23 cellular contexts compared by ENCODE assay signal in genomic region chr11:3745161-3745560, GRCh38. TPM values are rescaled to one million over a fixed set of nuclear protein-coding genes. Genes with fewer than 3 reads are reported as not detected.
DNase-seq lines count a peak whose midpoint lies in the region; ATAC-seq and TF ChIP-seq lines count a peak whose summit lies in the region.
"Had no signal": no experiment of that assay in that cellular context is flagged by ENCODE, and none has a peak within 500 bp of the region (broad histone marks: within the 10 kb centered on the region; RNA-seq: fewer than 3 reads in every experiment).

No MANE protein-coding gene starts in this region.

- no peak overlapping the region for H3K4me2 ChIP-seq in trophoblast cell (ENCODE audit: low read length)
- H3K4me2 ChIP-seq: GM23338 had no signal

- H3K36me3 ChIP-seq in trophoblast cell (ENCODE audit: control insufficient read depth in 1 of 2, insufficient read depth in 2 of 2, low read length in 2 of 2): peaks cover 22 to 23% of the 10 kb centered on the region in 2 experiments

- H2BK120ac ChIP-seq in trophoblast cell (ENCODE audit: insufficient read depth, low read length, poor library complexity): no peak overlapping the region

- no peak overlapping the region for H4K12ac ChIP-seq in trophoblast cell (ENCODE audit: low read depth, low read length)

- H2AK5ac ChIP-seq in trophoblast cell (ENCODE audit: low read length): no peak overlapping the region

- no peak overlapping the region for H3K4me3 ChIP-seq in trophoblast cell (ENCODE audit: low read depth, low read length)
- H3K4me3 ChIP-seq: coronary artery, GM23338, heart left ventricle, lung, thoracic aorta had no signal

- TF ChIP-seq CTCF in VCaP (conservative IDR thresholded peaks at IDR 0.05): no peak

- H3K23ac ChIP-seq in trophoblast cell (ENCODE audit: low read length): no peak overlapping the region

- H3K4ac ChIP-seq in trophoblast cell (ENCODE audit: low read depth, low read length): no peak overlapping the region

- H3K9ac ChIP-seq in trophoblast cell (ENCODE audit: low read length): no peak overlapping the region

- H3K79me2 ChIP-seq in trophoblast cell (ENCODE audit: control insufficient read depth, insufficient read depth, low read length, poor library complexity): peaks cover 2% of the 10 kb centered on the region

- H2BK12ac ChIP-seq in trophoblast cell (ENCODE audit: low read length): no peak overlapping the region

- H4K91ac ChIP-seq in trophoblast cell (ENCODE audit: low read depth, low read length): no peak overlapping the region

- ATAC-seq in HG03378 (IDR thresholded peaks at IDR 0.05; ENCODE audit: unreplicated experiment): no peak
- ATAC-seq: GM23338; heart left ventricle; right cardiac atrium; Right ventricle myocardium inferior; stimulated activated memory B cell treated with anti-CD40 and anti-IgM and Interleukin-4, amounts not matched to agents 10 μg/mL and 1 μg/mL and 100 μg/mL, for 72 hours; T-cell; WTC11 had no signal

- H3K27ac ChIP-seq in VCaP: peak overlapping the region; percentile 68
- peak overlapping the region; percentile 88 for H3K27ac ChIP-seq in trophoblast cell (ENCODE audit: low read depth, low read length)
- H3K27ac ChIP-seq: coronary artery, heart left ventricle, thoracic aorta had no signal

- no peaks in the 10 kb centered on the region for H3K9me3 ChIP-seq in trophoblast cell (ENCODE audit: insufficient read depth, low read depth, low read length)
- H3K9me3 ChIP-seq: heart left ventricle, thoracic aorta had no signal

- H3K79me1 ChIP-seq in trophoblast cell (ENCODE audit: low read length): peaks cover 2% of the 10 kb centered on the region

- H2BK5ac ChIP-seq in trophoblast cell (ENCODE audit: low read depth, low read length, poor library complexity): no peak overlapping the region

- DNase-seq in DMS79 treated with DMSO at 0.1 percent for 48 hours (lab: John Stamatoyannopoulos, UW) (peak; percentile 3), NCI-H2029 treated with DMSO at 0.1 percent for 48 hours (lab: John Stamatoyannopoulos, UW) (peak; percentile 67), trophoblast cell (peak; percentile 18 to 93), Ammon's horn (ENCODE audit: low spot score) (no peak)
- DNase-seq in stimulated activated CD8-positive, alpha-beta memory T cell treated with anti-CD3 and anti-CD28 coated beads, Interleukin-4, amount 100 ng/mL, for 48 hours: no peak
- DNase-seq: activated CD4-positive, alpha-beta memory T cell treated with anti-CD3 and anti-CD28 coated beads for 36 hours; activated T-cell treated with anti-CD3 and anti-CD28 coated beads, Interleukin-2, amount 50 U/mL, for 1 hour; GF-D8; heart left ventricle; NCI-H1436; NCI-H226; nucleus accumbens; right cardiac atrium; T-cell had no signal

- H3K27me3 ChIP-seq in trophoblast cell (ENCODE audit: insufficient read depth, low read length): no peaks in the 10 kb centered on the region
- H3K27me3 ChIP-seq: heart left ventricle had no signal

- H3K18ac ChIP-seq in trophoblast cell (ENCODE audit: low read length): no peak overlapping the region

- WGBS in trophoblast cell (ENCODE audit: extremely low coverage, insufficient coverage, insufficient read length): 92% methylated on average over 1 of the region's 5 CpGs

- no peak overlapping the region for H3K14ac ChIP-seq in trophoblast cell (ENCODE audit: low read length)

- H3K4me1 ChIP-seq in trophoblast cell (ENCODE audit: control insufficient read depth in 1 of 2, insufficient read depth in 2 of 2, low read length in 2 of 2): peaks cover 0 to 7% of the 10 kb centered on the region in 2 experiments

- no peak overlapping the region for H2AFZ ChIP-seq in trophoblast cell (ENCODE audit: insufficient read depth, low read length, poor library complexity)
- H2AFZ ChIP-seq: GM23338 had no signal

- no peak overlapping the region for H4K8ac ChIP-seq in trophoblast cell (ENCODE audit: low read depth, low read length)

RNA-seq across cellular contexts. Expression of gene NUP98, which starts 52.2 kb away (rescaled TPM):
- 75.8 and 77.4 TPM in 2 replicates for polyA plus RNA-seq in trophoblast cell (2013)

Comparison
In these comparisons a context has a peak if more than half of its experiments do, and no peak if none do; other contexts are left out.
1. DNase-seq: peak in DMS79 treated with DMSO at 0.1 percent for 48 hours (single experiment), NCI-H2029 treated with DMSO at 0.1 percent for 48 hours (single experiment) and trophoblast cell (2 of 2); none in Ammon's horn (single experiment) and stimulated activated CD8-positive, alpha-beta memory T cell treated with anti-CD3 and anti-CD28 coated beads, Interleukin-4, amount 100 ng/mL, for 48 hours (single experiment).